Comparison of ENCODE assay signal across 1 cellular context in genomic region chr2:20593072-20594034, GRCh38.
TF ChIP-seq lines count a peak whose summit lies in the region.

No MANE protein-coding gene starts in this region.

TF ChIP-seq in HepG2, 621 proteins besides CTCF, POLR2A, EP300 and RAD21 (continued from another document and continues in another):
- peak; percentile 99 for TF ChIP-seq ZBTB34 (CRISPR knock-in tag; IDR thresholded peaks at IDR 0.05)
- TF ChIP-seq ETV5 (CRISPR knock-in tag; IDR thresholded peaks at IDR 0.05; ENCODE audit: borderline replicate concordance) = peak; percentile 100
- 0 out of 2 replicates have a peak, but pooled peaks have one; percentile 87 for TF ChIP-seq DNMT3B (CRISPR knock-in tag; conservative IDR thresholded peaks at IDR 0.05)
- peak; percentile 92 for TF ChIP-seq MNT (IDR thresholded peaks at IDR 0.05)
- TF ChIP-seq ZNF772 (CRISPR knock-in tag; IDR thresholded peaks at IDR 0.05) = peak; percentile 98
- TF ChIP-seq ATF7-NPFF (CRISPR knock-in tag; IDR thresholded peaks at IDR 0.05; ENCODE audit: low read depth) = peak; percentile 92
- TF ChIP-seq E2F2 (CRISPR knock-in tag; IDR thresholded peaks at IDR 0.05; ENCODE audit: borderline replicate concordance) = no peak
- peak; percentile 99 for TF ChIP-seq ESRRA (CRISPR knock-in tag; IDR thresholded peaks at IDR 0.05; ENCODE audit: low read depth)
- no peak for TF ChIP-seq PCBP2 (optimal IDR thresholded peaks at IDR 0.05; ENCODE audit: low read depth, low read length, poor library complexity, severe bottlenecking)
- TF ChIP-seq NR2F1 (CRISPR knock-in tag; IDR thresholded peaks at IDR 0.05) = peak; percentile 97 to 100
- TF ChIP-seq CBX2 (IDR thresholded peaks at IDR 0.05; ENCODE audit: low read depth, low read length) = no peak
- no peak for TF ChIP-seq CBX2 (CRISPR knock-in tag; IDR thresholded peaks at IDR 0.05; ENCODE audit: low read depth)
- peak; percentile 100 for TF ChIP-seq NCOA2 (CRISPR knock-in tag; IDR thresholded peaks at IDR 0.05)
- TF ChIP-seq ETV6 (CRISPR knock-in tag; conservative IDR thresholded peaks at IDR 0.05) = peak; percentile 88; the same call in 1 of the 2 replicates
- no peak for TF ChIP-seq HOXA9 (CRISPR knock-in tag; IDR thresholded peaks at IDR 0.05; ENCODE audit: borderline replicate concordance)
- peak; percentile 61; the same call in 1 of the 2 replicates for TF ChIP-seq E2F1 (CRISPR knock-in tag; IDR thresholded peaks at IDR 0.05)
- peak; percentile 94 for TF ChIP-seq FOXK2 (IDR thresholded peaks at IDR 0.05)
- peak; percentile 76; the same call in 1 of the 2 replicates for TF ChIP-seq ZKSCAN5 (CRISPR knock-in tag; IDR thresholded peaks at IDR 0.05)
- TF ChIP-seq ZBTB39 (CRISPR knock-in tag; IDR thresholded peaks at IDR 0.05) = no peak
- TF ChIP-seq ATF5 (CRISPR knock-in tag; IDR thresholded peaks at IDR 0.05; ENCODE audit: low read depth) = no peak; the same call in 1 of the 2 replicates
- TF ChIP-seq AKNA (CRISPR knock-in tag; IDR thresholded peaks at IDR 0.05; ENCODE audit: borderline replicate concordance) = no peak
- TF ChIP-seq ZNF841 (CRISPR knock-in tag; IDR thresholded peaks at IDR 0.05; ENCODE audit: borderline replicate concordance) = no peak
- TF ChIP-seq ZNF318 (CRISPR knock-in tag; IDR thresholded peaks at IDR 0.05) = no peak; the same call in 1 of the 2 replicates
- no peak; the same call in none of the 2 replicates for TF ChIP-seq ZNF580 (CRISPR knock-in tag; IDR thresholded peaks at IDR 0.05; ENCODE audit: borderline replicate concordance, low read depth)
